8 cellular contexts compared by ENCODE assay signal in genomic region chr6:42783177-42783875, GRCh38. TPM values are rescaled to one million over a fixed set of nuclear protein-coding genes. Genes with fewer than 3 reads are reported as not detected.
DNase-seq lines count a peak whose midpoint lies in the region; ATAC-seq and TF ChIP-seq lines count a peak whose summit lies in the region.

No MANE protein-coding gene starts in this region.

- H3K9me3 ChIP-seq in endocrine pancreas (ENCODE audit: control insufficient read depth, low read length) = no peaks in the 10 kb centered on the region

- H3K9ac ChIP-seq in endocrine pancreas (ENCODE audit: control insufficient read depth, insufficient read depth, low read length) = peak overlapping the region; percentile 93

- peak; percentile 42 for ATAC-seq in HG03025 (IDR thresholded peaks at IDR 0.05; ENCODE audit: low FRiP score, unreplicated experiment)

- TF ChIP-seq CTCF in GM10266 (IDR thresholded peaks at IDR 0.05; ENCODE audit: control insufficient read depth, insufficient read depth, low read depth, missing control alignments) = no peak

- peak overlapping the region; percentile 99 for H3K4me3 ChIP-seq in endocrine pancreas (ENCODE audit: control insufficient read depth, insufficient read depth, low read length)

- H3K4me1 ChIP-seq in endocrine pancreas (ENCODE audit: control insufficient read depth, insufficient read depth, low read length) = peaks cover 7% of the 10 kb centered on the region

- no peaks in the 10 kb centered on the region for H3K27me3 ChIP-seq in endocrine pancreas (ENCODE audit: control insufficient read depth, insufficient read depth, low read length)

- DNase-seq in GM10266 (ENCODE audit: extremely low spot score) (peak; percentile 82), NCI-H748 (lab: John Stamatoyannopoulos, UW; ENCODE audit: unreplicated experiment) (peak; percentile 87), mesenteric fat pad (ENCODE audit: low spot score) (peak; percentile 93), HPDE6-E6E7 (ENCODE audit: extremely low spot score) (no peak)
- peak; percentile 92 for DNase-seq in activated CD8-positive, alpha-beta memory T cell treated with anti-CD3 and anti-CD28 coated beads for 24 hours
- peak; percentile 41 for DNase-seq in stimulated activated CD8-positive, alpha-beta memory T cell treated with anti-CD3 and anti-CD28 coated beads, Interleukin-15, amount 100 ng/mL, for 1 hour (ENCODE audit: low read depth)

- H3K36me3 ChIP-seq in endocrine pancreas (ENCODE audit: control insufficient read depth, insufficient read depth, low read length) = no peaks in the 10 kb centered on the region

RNA-seq across cellular contexts. Expression of gene BICRAL, which starts 1.5 kb away (rescaled TPM):
- total RNA-seq in mesenteric fat pad = 12.5 TPM

RNA-seq across cellular contexts. Expression of gene TBCC, which starts 37.4 kb away (rescaled TPM):
- total RNA-seq in mesenteric fat pad = 13.8 TPM
